Comparison of ENCODE assay signal across 8 cellular contexts in genomic region chr22:50600541-50600940, GRCh38. TPM values are rescaled to one million over a fixed set of nuclear protein-coding genes. Genes with fewer than 3 reads are reported as not detected.
DNase-seq lines count a peak whose midpoint lies in the region; ATAC-seq and TF ChIP-seq lines count a peak whose summit lies in the region.

Gene MAPK8IP2 (plus strand): TSS chr22:50600793. CDS start chr22:50600819, 26 bp downstream.

- H3K27me3 ChIP-seq in right atrium auricular region: peaks cover 4 to 8% of the 10 kb centered on the region in 2 donors

- H3K27ac ChIP-seq in right atrium auricular region: no peak within 1 kb of the TSS

- H3K4me3 ChIP-seq in right atrium auricular region: peak within 1 kb of the TSS; percentile 19 to 58

- no peaks in the 10 kb centered on the region for H3K9me3 Mint-ChIP-seq in activated CD4-positive, alpha-beta memory T cell treated with anti-CD3 and anti-CD28 coated beads for 36 hours
- no peaks in the 10 kb centered on the region for H3K9me3 Mint-ChIP-seq in stimulated activated naive B cell treated with anti-CD40 and anti-IgM and Interleukin-4, amounts not matched to agents 10 μg/mL and 1 μg/mL and 100 μg/mL, for 72 hours

- ATAC-seq in stimulated activated naive B cell treated with anti-CD40 and anti-IgM and Interleukin-4, amounts not matched to agents 10 μg/mL and 1 μg/mL and 100 μg/mL, for 72 hours (replicated peaks): peak; percentile 24 to 33
- ATAC-seq in GM21447 (IDR thresholded peaks at IDR 0.05; ENCODE audit: unreplicated experiment) (no peak), HG03342 (IDR thresholded peaks at IDR 0.05; ENCODE audit: unreplicated experiment) (no peak)

- peak within 1 kb of the TSS; percentile 51 for H3K4me3 Mint-ChIP-seq in activated CD4-positive, alpha-beta memory T cell treated with anti-CD3 and anti-CD28 coated beads for 36 hours
- H3K4me3 Mint-ChIP-seq in stimulated activated naive B cell treated with anti-CD40 and anti-IgM and Interleukin-4, amounts not matched to agents 10 μg/mL and 1 μg/mL and 100 μg/mL, for 72 hours: peak within 1 kb of the TSS; percentile 60 to 64

- no peak for TF ChIP-seq CTCF in right atrium auricular region (IDR thresholded peaks at IDR 0.05)

- H3K36me3 ChIP-seq in right atrium auricular region: no peaks in the 10 kb centered on the region

- H3K36me3 Mint-ChIP-seq in activated CD4-positive, alpha-beta memory T cell treated with anti-CD3 and anti-CD28 coated beads for 36 hours: peaks cover 5% of the 10 kb centered on the region
- H3K36me3 Mint-ChIP-seq in stimulated activated naive B cell treated with anti-CD40 and anti-IgM and Interleukin-4, amounts not matched to agents 10 μg/mL and 1 μg/mL and 100 μg/mL, for 72 hours: peaks cover 14 to 19% of the 10 kb centered on the region in 2 donors

- peaks cover 32% of the 10 kb centered on the region for H3K27me3 Mint-ChIP-seq in activated CD4-positive, alpha-beta memory T cell treated with anti-CD3 and anti-CD28 coated beads for 36 hours
- peaks cover 51 to 60% of the 10 kb centered on the region in 2 donors for H3K27me3 Mint-ChIP-seq in stimulated activated naive B cell treated with anti-CD40 and anti-IgM and Interleukin-4, amounts not matched to agents 10 μg/mL and 1 μg/mL and 100 μg/mL, for 72 hours

- no peak within 1 kb of the TSS for H3K27ac Mint-ChIP-seq in activated CD4-positive, alpha-beta memory T cell treated with anti-CD3 and anti-CD28 coated beads for 36 hours
- peak within 1 kb of the TSS; percentile 31 for H3K27ac Mint-ChIP-seq in stimulated activated naive B cell treated with anti-CD40 and anti-IgM and Interleukin-4, amounts not matched to agents 10 μg/mL and 1 μg/mL and 100 μg/mL, for 72 hours

- POLR2A ChIA-PET in activated CD4-positive, alpha-beta memory T cell treated with anti-CD3 and anti-CD28 coated beads for 36 hours (lab: Charles Lee): interaction anchor here (1.0 kb wide), 1 partner anchor 18 kb away, joined by 3 read pairs; the partner anchor contains the start of gene CHKB

- CTCF ChIA-PET in activated CD4-positive, alpha-beta memory T cell treated with anti-CD3 and anti-CD28 coated beads for 36 hours (lab: Charles Lee): no interaction called here

- DNase-seq in activated effector memory CD4-positive, alpha-beta T cell treated with anti-CD3 and anti-CD28 coated beads, Interleukin-2, amount 50 U/mL, for 16 hours: peak; percentile 66
- DNase-seq in activated effector memory CD4-positive, alpha-beta T cell treated with Interleukin-2 at 50 U/mL for 16 hours: no peak
- DNase-seq in activated CD4-positive, alpha-beta memory T cell treated with anti-CD3 and anti-CD28 coated beads for 36 hours: no peak
- DNase-seq in right atrium auricular region (ENCODE audit: low spot score): no peak
- DNase-seq in stimulated activated naive B cell treated with anti-CD40 and anti-IgM and Interleukin-4, amounts not matched to agents 10 μg/mL and 1 μg/mL and 100 μg/mL, for 72 hours: no peak
- no peak for DNase-seq in OCI-M1 (lab: John Stamatoyannopoulos, UW)

- H3K4me1 ChIP-seq in right atrium auricular region: peaks cover 0 to 17% of the 10 kb centered on the region in 2 donors

- no peaks in the 10 kb centered on the region for H3K9me3 ChIP-seq in right atrium auricular region

- H3K4me1 Mint-ChIP-seq in activated CD4-positive, alpha-beta memory T cell treated with anti-CD3 and anti-CD28 coated beads for 36 hours (ENCODE audit: low read depth): peaks cover 8% of the 10 kb centered on the region
- H3K4me1 Mint-ChIP-seq in stimulated activated naive B cell treated with anti-CD40 and anti-IgM and Interleukin-4, amounts not matched to agents 10 μg/mL and 1 μg/mL and 100 μg/mL, for 72 hours: peaks cover 11 to 20% of the 10 kb centered on the region in 2 donors

- intact Hi-C loops in activated CD4-positive, alpha-beta memory T cell treated with anti-CD3 and anti-CD28 coated beads for 36 hours (cut with micrococcal nuclease): no loop called here

RNA-seq across cellular contexts. Expression of gene MAPK8IP2, which starts in this region (rescaled TPM):
- total RNA-seq in activated CD4-positive, alpha-beta memory T cell treated with anti-CD3 and anti-CD28 coated beads for 36 hours: under 1 TPM; 0.10 to 0.19 TPM
- under 1 TPM; 0.26 to 0.71 TPM for total RNA-seq in right atrium auricular region

Comparison
In these comparisons a context has a peak if more than half of its experiments do, and no peak if none do; other contexts are left out.
1. ATAC-seq: peak in stimulated activated naive B cell treated with anti-CD40 and anti-IgM and Interleukin-4, amounts not matched to agents 10 μg/mL and 1 μg/mL and 100 μg/mL, for 72 hours (2 of 2); none in GM21447 (single experiment) and HG03342 (single experiment).